ENCODE assay signal across 8 cellular contexts in genomic region chr16:15888072-15888976, GRCh38. TPM values are rescaled to one million over a fixed set of nuclear protein-coding genes. Genes with fewer than 3 reads are reported as not detected.
DNase-seq lines count a peak whose midpoint lies in the region; ATAC-seq lines count a peak whose summit lies in the region.

A gene with protein sequence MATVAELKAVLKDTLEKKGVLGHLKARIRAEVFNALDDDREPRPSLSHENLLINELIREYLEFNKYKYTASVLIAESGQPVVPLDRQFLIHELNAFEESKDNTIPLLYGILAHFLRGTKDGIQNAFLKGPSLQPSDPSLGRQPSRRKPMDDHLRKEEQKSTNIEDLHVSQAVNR (minus strand): TSS chr16:15888603. CDS start chr16:15888585, 18 bp downstream.

- H3K27ac ChIP-seq in GM23248: peak within 1 kb of the TSS; percentile 90

- H3K4me2 ChIP-seq in GM23248 (ENCODE audit: unreplicated experiment): peak within 1 kb of the TSS; percentile 83

- intact Hi-C loops in activated T-helper 1 cell treated with anti-CD3 and anti-CD28 coated beads, Interleukin-12 subunit alpha, Interleukin-12 subunit beta, Interleukin-2, Interleukin-4 antibody, amounts not matched to agents 30 ng/mL and 10 ng/mL and 1 ng/mL, durations not matched to agents 14 hours and 24 hours and 36 hours (cut with micrococcal nuclease): loop anchor here (1.0 to 5.0 kb wide), 6 partner anchors 11 to 246 kb away; partner anchors contain the start of gene MARF1

- peak within 1 kb of the TSS; percentile 96 for H3K9ac ChIP-seq in GM23248

- H3K79me2 ChIP-seq in GM23248 (ENCODE audit: insufficient read depth): peaks cover 49% of the 10 kb centered on the region

- no peaks in the 10 kb centered on the region for H3K9me2 ChIP-seq in GM23248 (ENCODE audit: insufficient read depth)

- H3K9me3 Mint-ChIP-seq in activated T-helper 1 cell treated with anti-CD3 and anti-CD28 coated beads, Interleukin-12 subunit alpha, Interleukin-12 subunit beta, Interleukin-2, Interleukin-4 antibody, amounts not matched to agents 30 ng/mL and 10 ng/mL and 1 ng/mL, durations not matched to agents 14 hours and 24 hours and 36 hours: no peaks in the 10 kb centered on the region
- no peaks in the 10 kb centered on the region for H3K9me3 Mint-ChIP-seq in naive thymus-derived CD8-positive, alpha-beta T cell

- H3K27me3 Mint-ChIP-seq in activated T-helper 1 cell treated with anti-CD3 and anti-CD28 coated beads, Interleukin-12 subunit alpha, Interleukin-12 subunit beta, Interleukin-2, Interleukin-4 antibody, amounts not matched to agents 30 ng/mL and 10 ng/mL and 1 ng/mL, durations not matched to agents 14 hours and 24 hours and 36 hours (ENCODE audit: insufficient read depth): no peaks in the 10 kb centered on the region
- no peaks in the 10 kb centered on the region for H3K27me3 Mint-ChIP-seq in naive thymus-derived CD8-positive, alpha-beta T cell

- H3K36me3 ChIP-seq in GM23248 (ENCODE audit: low read depth): no peaks in the 10 kb centered on the region

- H3K4me1 Mint-ChIP-seq in activated T-helper 1 cell treated with anti-CD3 and anti-CD28 coated beads, Interleukin-12 subunit alpha, Interleukin-12 subunit beta, Interleukin-2, Interleukin-4 antibody, amounts not matched to agents 30 ng/mL and 10 ng/mL and 1 ng/mL, durations not matched to agents 14 hours and 24 hours and 36 hours (ENCODE audit: low read depth): peaks cover 27% of the 10 kb centered on the region
- H3K4me1 Mint-ChIP-seq in naive thymus-derived CD8-positive, alpha-beta T cell: peaks cover 18 to 41% (median 35%) of the 10 kb centered on the region in 4 donors

- 0 to 1% methylated on average over 40 to 41 of the region's 41 CpGs for WGBS in GM23248 (ENCODE audit: low coverage in 1 of 2, low lambda C conversion rate in 2 of 2, missing lambda C conversion rate in 2 of 2), 2 experiments

- peak; percentile 97 to 98 for ATAC-seq in naive thymus-derived CD8-positive, alpha-beta T cell

- peak within 1 kb of the TSS; percentile 91 for H3K4me3 ChIP-seq in GM23248

- in situ Hi-C loops in GM23248 (cut with MboI): no loop called here

- peak within 1 kb of the TSS; percentile 95 for H3K4me3 Mint-ChIP-seq in activated T-helper 1 cell treated with anti-CD3 and anti-CD28 coated beads, Interleukin-12 subunit alpha, Interleukin-12 subunit beta, Interleukin-2, Interleukin-4 antibody, amounts not matched to agents 30 ng/mL and 10 ng/mL and 1 ng/mL, durations not matched to agents 14 hours and 24 hours and 36 hours
- H3K4me3 Mint-ChIP-seq in naive thymus-derived CD8-positive, alpha-beta T cell: peak within 1 kb of the TSS; percentile 95 to 100 (median 98)

- POLR2A ChIA-PET in naive thymus-derived CD8-positive, alpha-beta T cell (lab: Charles Lee): interaction anchor here (0.5 to 1.6 kb wide), 13 partner anchors 9 to 246 kb away, joined by 3 to 14 read pairs (median 3); partner anchors contain the start of gene MARF1

- peak within 1 kb of the TSS; percentile 94 for H3K27ac Mint-ChIP-seq in activated T-helper 1 cell treated with anti-CD3 and anti-CD28 coated beads, Interleukin-12 subunit alpha, Interleukin-12 subunit beta, Interleukin-2, Interleukin-4 antibody, amounts not matched to agents 30 ng/mL and 10 ng/mL and 1 ng/mL, durations not matched to agents 14 hours and 24 hours and 36 hours
- peak within 1 kb of the TSS; percentile 97 to 100 (median 98) for H3K27ac Mint-ChIP-seq in naive thymus-derived CD8-positive, alpha-beta T cell

- H4K20me1 ChIP-seq in GM23248 (ENCODE audit: insufficient read depth): no peaks in the 10 kb centered on the region

- peaks cover 22% of the 10 kb centered on the region for H3K4me1 ChIP-seq in GM23248 (ENCODE audit: insufficient read depth)

- DNase-seq in Daoy (ENCODE audit: low read depth) (peak; percentile 99), GM23248 (peak; percentile 100), Kasumi-1 (lab: John Stamatoyannopoulos, UW) (peak; percentile 86 to 90), RPMI7951 (ENCODE audit: low read depth) (peak; percentile 98), fibroblast of gingiva (ENCODE audit: low read depth) (peak; percentile 98)
- DNase-seq in activated T-helper 1 cell treated with anti-CD3 and anti-CD28 coated beads, Interleukin-12 subunit alpha, Interleukin-12 subunit beta, Interleukin-2, Interleukin-4 antibody, amounts not matched to agents 30 ng/mL and 10 ng/mL and 1 ng/mL, durations not matched to agents 14 hours and 24 hours and 36 hours (ENCODE audit: low spot score): peak; percentile 99
- peak; percentile 97 to 100 (median 99) for DNase-seq in naive thymus-derived CD8-positive, alpha-beta T cell
- peak; percentile 98 to 99 (median 98) for DNase-seq in stimulated activated naive CD4-positive, alpha-beta T cell (lab: John Stamatoyannopoulos, UW)

- peak within 1 kb of the TSS; percentile 87 for H2AFZ ChIP-seq in GM23248

- H3K9me3 ChIP-seq in GM23248 (ENCODE audit: low read depth): no peaks in the 10 kb centered on the region

- peaks cover 8% of the 10 kb centered on the region for H3K36me3 Mint-ChIP-seq in activated T-helper 1 cell treated with anti-CD3 and anti-CD28 coated beads, Interleukin-12 subunit alpha, Interleukin-12 subunit beta, Interleukin-2, Interleukin-4 antibody, amounts not matched to agents 30 ng/mL and 10 ng/mL and 1 ng/mL, durations not matched to agents 14 hours and 24 hours and 36 hours (ENCODE audit: low read depth)
- peaks cover 0 to 16% (median 0%) of the 10 kb centered on the region in 3 donors for H3K36me3 Mint-ChIP-seq in naive thymus-derived CD8-positive, alpha-beta T cell

- H3F3A ChIP-seq in GM23248 (ENCODE audit: insufficient read depth): 0 out of 2 replicates have a peak, but pooled peaks cover 3% of the 10 kb centered on the region

- H3K27me3 ChIP-seq in GM23248 (replicated peaks; ENCODE audit: insufficient read depth): no peaks in the 10 kb centered on the region

RNA-seq across cellular contexts. Expression of the gene that starts here (rescaled TPM):
- 87.0 and 122 TPM in 2 replicates for total RNA-seq in Daoy (2014; rRNA removed; shearing (Covaris generic))
- 60.3 and 63.9 TPM in 2 replicates for total RNA-seq in GM23248 (2014; rRNA removed; shearing (Covaris generic))
- polyA plus RNA-seq in GM23248 (2016; fragmentation: Nextera tagmentation; extraction: Ambion mirVana): 53.8 and 56.1 TPM in 2 replicates
- total RNA-seq in RPMI7951 (2014; rRNA removed; shearing (Covaris generic)): 59.6 and 75.2 TPM in 2 replicates
- 36.7 and 50.2 TPM in 2 replicates for total RNA-seq in activated T-helper 1 cell treated with anti-CD3 and anti-CD28 coated beads, Interleukin-12 subunit alpha, Interleukin-12 subunit beta, Interleukin-2, Interleukin-4 antibody, amounts not matched to agents 30 ng/mL and 10 ng/mL and 1 ng/mL, durations not matched to agents 14 hours and 24 hours and 36 hours
- 10 to 100 TPM; 26.0 to 26.8 TPM for total RNA-seq in naive thymus-derived CD8-positive, alpha-beta T cell
- 10 to 100 TPM; 26.5 to 32.9 (median 27.9) TPM for polyA plus RNA-seq in naive thymus-derived CD8-positive, alpha-beta T cell

Comparison
In these comparisons a context has a peak if more than half of its experiments do, and no peak if none do; other contexts are left out.
1. Peak in every context shown above with its lines: DNase-seq, ATAC-seq, H3K4me3 ChIP-seq and H3K27ac ChIP-seq.